8 cellular contexts compared by ENCODE assay signal in genomic region chr4:101418055-101418454, GRCh38.
A peak's percentile ranks its signal among the peaks of the same experiment; 100 is the strongest.
DNase-seq lines count a peak whose midpoint lies in the region; ATAC-seq and TF ChIP-seq lines count a peak whose summit lies in the region.

No MANE protein-coding gene starts in this region.

- DNase-seq in activated CD4-positive, alpha-beta T cell treated with anti-CD3 and anti-CD28 coated beads, Interleukin-2, amount 50 U/mL, for 1 hour: peak; percentile 12
- no peak for DNase-seq in nephron progenitor cell
- no peak for DNase-seq in coronary artery (ENCODE audit: low spot score)
- no peak for DNase-seq in left lobe of liver (ENCODE audit: low spot score)
- DNase-seq in DMS53 treated with DMSO at 0.1 percent for 48 hours (lab: John Stamatoyannopoulos, UW; ENCODE audit: unreplicated experiment): no peak
- no peak for DNase-seq in SHP77 (lab: John Stamatoyannopoulos, UW)

- no peaks in the 10 kb centered on the region for H3K27me3 Mint-ChIP-seq in nephron progenitor cell (ENCODE audit: low read depth, poor library complexity)

- H3K4me3 ChIP-seq in coronary artery: no peak overlapping the region

- ATAC-seq in GM19351 (IDR thresholded peaks at IDR 0.05; ENCODE audit: unreplicated experiment) (peak; percentile 78), HG03175 (IDR thresholded peaks at IDR 0.05; ENCODE audit: unreplicated experiment) (peak; percentile 75), left lobe of liver (no peak)

- TF ChIP-seq CTCF in nephron progenitor cell (IDR thresholded peaks at IDR 0.05): no peak
- TF ChIP-seq CTCF in coronary artery (IDR thresholded peaks at IDR 0.05): no peak

- peak overlapping the region; percentile 15 for H3K27ac Mint-ChIP-seq in nephron progenitor cell

- H3K4me1 Mint-ChIP-seq in nephron progenitor cell: peaks cover 30% of the 10 kb centered on the region

- no peaks in the 10 kb centered on the region for H3K36me3 Mint-ChIP-seq in nephron progenitor cell (ENCODE audit: low read depth)

- no peak overlapping the region for H3K4me3 Mint-ChIP-seq in nephron progenitor cell

- H3K27ac ChIP-seq in coronary artery: no peak overlapping the region

- H3K9me3 Mint-ChIP-seq in nephron progenitor cell: no peaks in the 10 kb centered on the region
